Comparison of ENCODE assay signal across 8 cellular contexts in genomic region chr7:124032369-124033092, GRCh38. TPM values are rescaled to one million over a fixed set of nuclear protein-coding genes. Genes with fewer than 3 reads are reported as not detected.
DNase-seq lines count a peak whose midpoint lies in the region; ATAC-seq, FAIRE-seq and TF ChIP-seq lines count a peak whose summit lies in the region.

Gene TMEM229A, minus strand, starts transcription at chr7:124033067. Its CDS starts 64 bp downstream, at chr7:124033003.

- peaks cover 65% of the 10 kb centered on the region for H3K27me3 Mint-ChIP-seq in activated naive CD8-positive, alpha-beta T cell treated with anti-CD3 and anti-CD28 coated beads for 36 hours

- peak within 1 kb of the TSS; percentile 65 for H3K4me3 Mint-ChIP-seq in activated naive CD8-positive, alpha-beta T cell treated with anti-CD3 and anti-CD28 coated beads for 36 hours

- H3K9me3 Mint-ChIP-seq in activated naive CD8-positive, alpha-beta T cell treated with anti-CD3 and anti-CD28 coated beads for 36 hours = no peaks in the 10 kb centered on the region

- H3K36me3 ChIP-seq in heart right ventricle (no peaks in the 10 kb centered on the region), pancreas (no peaks in the 10 kb centered on the region)

- no peak for DNase-seq in Right ventricle myocardium inferior (ENCODE audit: missing footprints)
- no peak for DNase-seq in cardiac septum (ENCODE audit: low spot score)
- DNase-seq in NCI-H1092 (lab: John Stamatoyannopoulos, UW) = peak; percentile 16
- DNase-seq in activated naive CD8-positive, alpha-beta T cell treated with anti-CD3 and anti-CD28 coated beads for 36 hours = no peak
- peak; percentile 3 to 22 for DNase-seq in heart right ventricle
- DNase-seq in pancreas = peak; percentile 18 to 74 (median 36)
- no peak for DNase-seq in OCI-M2 (lab: John Stamatoyannopoulos, UW; ENCODE audit: unreplicated experiment)

- FAIRE-seq in pancreas (lab: Jason Lieb, UNC) = no peak

- H3K9me3 ChIP-seq in heart right ventricle (no peaks in the 10 kb centered on the region), pancreas (no peaks in the 10 kb centered on the region)

- ATAC-seq in Right ventricle myocardium inferior (peak; percentile 74), heart right ventricle (peak; percentile 61 to 81 (median 66)), pancreas (peak; percentile 67 to 82 (median 78)), HG03342 (IDR thresholded peaks at IDR 0.05; ENCODE audit: unreplicated experiment) (no peak)

- intact Hi-C loops in Right ventricle myocardium inferior (cut with DNase I) (no loop called here), cardiac septum (cut with DNase I) (no loop called here), heart right ventricle (cut with DNase I) (no loop called here), pancreas (cut with DNase I) (no loop called here)

- TF ChIP-seq CTCF in heart right ventricle (IDR thresholded peaks at IDR 0.05) (no peak), pancreas (IDR thresholded peaks at IDR 0.05) (no peak)

- peaks cover 0 to 19% (median 14%) of the 10 kb centered on the region in 9 donors for H3K4me1 ChIP-seq in heart right ventricle
- H3K4me1 ChIP-seq in pancreas = peaks cover 0 to 6% (median 0%) of the 10 kb centered on the region in 3 donors

- WGBS in heart right ventricle, 2 donors = 1 to 2% methylated on average over 86 of the region's 86 CpGs
- WGBS in pancreas, 2 donors = 0 to 1% methylated on average over 55 to 86 of the region's 86 CpGs

- no peak within 1 kb of the TSS for H3K27ac Mint-ChIP-seq in activated naive CD8-positive, alpha-beta T cell treated with anti-CD3 and anti-CD28 coated beads for 36 hours

- H3K4me3 ChIP-seq in heart right ventricle (peak within 1 kb of the TSS; percentile 31 to 58 (median 48)), pancreas (peak within 1 kb of the TSS; percentile 22 to 49 (median 38))

- H3K27me3 ChIP-seq in heart right ventricle (peaks cover 0 to 63% (median 51%) of the 10 kb centered on the region in 7 donors), pancreas (peaks cover 0 to 15% (median 10%) of the 10 kb centered on the region in 4 donors)

- H3K27ac ChIP-seq in heart right ventricle (no peak within 1 kb of the TSS), pancreas (no peak within 1 kb of the TSS)

- no peaks in the 10 kb centered on the region for H3K36me3 Mint-ChIP-seq in activated naive CD8-positive, alpha-beta T cell treated with anti-CD3 and anti-CD28 coated beads for 36 hours

- H3K4me1 Mint-ChIP-seq in activated naive CD8-positive, alpha-beta T cell treated with anti-CD3 and anti-CD28 coated beads for 36 hours = peaks cover 5% of the 10 kb centered on the region

RNA-seq across cellular contexts. Expression of gene TMEM229A, which starts in this region (rescaled TPM):
- total RNA-seq in Right ventricle myocardium inferior = not detected
- 0.24 TPM for total RNA-seq in cardiac septum
- not detected for total RNA-seq in activated naive CD8-positive, alpha-beta T cell treated with anti-CD3 and anti-CD28 coated beads for 36 hours
- under 1 TPM in 2 of 10 donors, not detected in 8; 0.17 to 0.32 TPM for total RNA-seq in heart right ventricle
- not detected for polyA plus RNA-seq in heart right ventricle
- total RNA-seq in pancreas = under 1 TPM in 2 of 6 donors, not detected in 4; 0.09 to 0.20 TPM
- polyA plus RNA-seq in pancreas = under 1 TPM in 1 of 2 donors, not detected in 1; 0.12 TPM

Comparison
In these comparisons a context has a peak if more than half of its experiments do, and no peak if none do; other contexts are left out.
1. Peak in ATAC-seq in Right ventricle myocardium inferior; RNA of the gene not detected or under 1 TPM.
2. Peak in DNase-seq, ATAC-seq and H3K4me3 ChIP-seq in heart right ventricle; RNA of the gene not detected or under 1 TPM.
3. Peak in DNase-seq, ATAC-seq and H3K4me3 ChIP-seq in pancreas; RNA of the gene not detected or under 1 TPM.